Comparison of ENCODE assay signal across 8 cellular contexts in the genomic region with DNA sequence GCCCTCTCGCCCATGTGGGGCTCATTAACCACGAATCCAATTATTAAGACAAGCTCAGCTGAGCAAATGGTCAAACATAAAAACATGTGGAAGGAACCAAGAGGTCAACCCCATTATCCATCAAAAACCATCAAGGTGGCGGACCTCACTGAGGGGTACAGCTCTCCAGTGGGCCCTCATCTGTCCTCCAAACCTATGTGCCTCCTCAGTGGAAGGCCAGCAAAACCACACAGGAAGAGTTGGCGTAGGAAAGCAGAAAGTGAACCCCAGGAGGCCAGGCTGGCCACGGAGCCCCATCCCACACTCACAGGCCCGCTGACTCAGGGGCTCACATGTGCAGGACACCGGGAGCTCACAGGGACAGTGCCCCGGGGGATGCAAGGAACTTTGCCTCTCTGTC.
DNase-seq lines count a peak whose midpoint lies in the region; ATAC-seq and TF ChIP-seq lines count a peak whose summit lies in the region.
"Not testable (repeated sequence)": the region's sequence is repeated elsewhere in the genome, so short reads cannot be mapped to it uniquely, and the experiment has no call there.

No MANE protein-coding gene starts in this region.

- not testable (repeated sequence) for H3K36me3 ChIP-seq in CD4-positive, alpha-beta memory T cell (ENCODE audit: insufficient read depth, low read length)

- H3K27me3 Mint-ChIP-seq in CD4-positive, alpha-beta memory T cell: peaks cover 6 to 13% of the 10 kb centered on the region in 2 donors
- H3K27me3 Mint-ChIP-seq in HFFc6 (ENCODE audit: insufficient read depth): peaks cover 27% of the 10 kb centered on the region
- H3K27me3 Mint-ChIP-seq in activated CD4-positive, alpha-beta T cell treated with anti-CD3 and anti-CD28 coated beads for 36 hours: peaks cover 16% of the 10 kb centered on the region
- peaks cover 21% of the 10 kb centered on the region for H3K27me3 Mint-ChIP-seq in activated naive CD4-positive, alpha-beta T cell treated with anti-CD3 and anti-CD28 coated beads for 36 hours (ENCODE audit: low read depth)
- peaks cover 17 to 41% of the 10 kb centered on the region in 2 donors for H3K27me3 Mint-ChIP-seq in effector memory CD8-positive, alpha-beta T cell
- peaks cover 15 to 16% of the 10 kb centered on the region in 2 donors for H3K27me3 Mint-ChIP-seq in natural killer cell treated with Interleukin-12 subunit alpha and Interleukin-12 subunit beta and Interleukin-15 and Interleukin-18, amount 100 ng/mL, for 72 hours
- H3K27me3 Mint-ChIP-seq in stimulated activated naive B cell treated with anti-CD40 and anti-IgM and Interleukin-4, amounts not matched to agents 10 μg/mL and 1 μg/mL and 100 μg/mL, for 72 hours: peaks cover 13 to 29% of the 10 kb centered on the region in 2 donors

- not testable (repeated sequence) for H3K36me3 Mint-ChIP-seq in CD4-positive, alpha-beta memory T cell; HFFc6 (ENCODE audit: low read depth); activated CD4-positive, alpha-beta T cell treated with anti-CD3 and anti-CD28 coated beads for 36 hours (ENCODE audit: low read depth); activated naive CD4-positive, alpha-beta T cell treated with anti-CD3 and anti-CD28 coated beads for 36 hours (ENCODE audit: low read depth); effector memory CD8-positive, alpha-beta T cell (ENCODE audit: insufficient read depth); natural killer cell treated with Interleukin-12 subunit alpha and Interleukin-12 subunit beta and Interleukin-15 and Interleukin-18, amount 100 ng/mL, for 72 hours; stimulated activated naive B cell treated with anti-CD40 and anti-IgM and Interleukin-4, amounts not matched to agents 10 μg/mL and 1 μg/mL and 100 μg/mL, for 72 hours

- not testable (repeated sequence) for H3K4me1 Mint-ChIP-seq in CD4-positive, alpha-beta memory T cell; HFFc6 (ENCODE audit: low read depth); activated CD4-positive, alpha-beta T cell treated with anti-CD3 and anti-CD28 coated beads for 36 hours; activated naive CD4-positive, alpha-beta T cell treated with anti-CD3 and anti-CD28 coated beads for 36 hours (ENCODE audit: low read depth); effector memory CD8-positive, alpha-beta T cell (ENCODE audit: low read depth in 2 of 2); natural killer cell treated with Interleukin-12 subunit alpha and Interleukin-12 subunit beta and Interleukin-15 and Interleukin-18, amount 100 ng/mL, for 72 hours (ENCODE audit: low read depth in 2 of 2); stimulated activated naive B cell treated with anti-CD40 and anti-IgM and Interleukin-4, amounts not matched to agents 10 μg/mL and 1 μg/mL and 100 μg/mL, for 72 hours

- not testable (repeated sequence) for TF ChIP-seq CTCF in HFFc6 (IDR thresholded peaks at IDR 0.05)

- not testable (repeated sequence) for H3K4me1 ChIP-seq in CD4-positive, alpha-beta memory T cell (ENCODE audit: insufficient read depth, low read length)

- CTCF ChIA-PET in CD4-positive, alpha-beta memory T cell (lab: Charles Lee; ENCODE audit: partially characterized antibody): interaction anchor here (1.1 kb wide), 1 partner anchor 91 kb away, joined by 4 read pairs; no protein-coding TSS in a partner anchor
- CTCF ChIA-PET in activated CD4-positive, alpha-beta T cell treated with anti-CD3 and anti-CD28 coated beads for 36 hours (lab: Charles Lee): interaction anchor here (1.1 kb wide), 1 partner anchor 280 kb away, joined by 3 read pairs; no protein-coding TSS in a partner anchor
- CTCF ChIA-PET in activated naive CD4-positive, alpha-beta T cell treated with anti-CD3 and anti-CD28 coated beads for 36 hours (lab: Charles Lee): not testable (repeated sequence)

- H3K4me3 ChIP-seq in CD4-positive, alpha-beta memory T cell (ENCODE audit: low read length in 2 of 2): not testable (repeated sequence)

- H3K27me3 ChIP-seq in CD4-positive, alpha-beta memory T cell (ENCODE audit: insufficient read depth, low read length): not testable (repeated sequence)

- not testable (repeated sequence) for ATAC-seq in activated CD4-positive, alpha-beta T cell treated with anti-CD3 and anti-CD28 coated beads for 36 hours; effector memory CD8-positive, alpha-beta T cell (replicated peaks); natural killer cell treated with Interleukin-12 subunit alpha and Interleukin-12 subunit beta and Interleukin-15 and Interleukin-18, amount 100 ng/mL, for 72 hours; stimulated activated naive B cell treated with anti-CD40 and anti-IgM and Interleukin-4, amounts not matched to agents 10 μg/mL and 1 μg/mL and 100 μg/mL, for 72 hours (replicated peaks)

- H3K9me3 Mint-ChIP-seq in CD4-positive, alpha-beta memory T cell; HFFc6; activated CD4-positive, alpha-beta T cell treated with anti-CD3 and anti-CD28 coated beads for 36 hours (ENCODE audit: low read depth); activated naive CD4-positive, alpha-beta T cell treated with anti-CD3 and anti-CD28 coated beads for 36 hours; effector memory CD8-positive, alpha-beta T cell; natural killer cell treated with Interleukin-12 subunit alpha and Interleukin-12 subunit beta and Interleukin-15 and Interleukin-18, amount 100 ng/mL, for 72 hours; stimulated activated naive B cell treated with anti-CD40 and anti-IgM and Interleukin-4, amounts not matched to agents 10 μg/mL and 1 μg/mL and 100 μg/mL, for 72 hours: not testable (repeated sequence)

- H3K9me3 ChIP-seq in CD4-positive, alpha-beta memory T cell (ENCODE audit: control insufficient read depth in 1 of 2, low read length in 2 of 2): not testable (repeated sequence)

- not testable (repeated sequence) for H3K27ac ChIP-seq in CD4-positive, alpha-beta memory T cell (ENCODE audit: low read depth, low read length)

- not testable (repeated sequence) for DNase-seq in CD4-positive, alpha-beta memory T cell; HFFc6; activated CD4-positive, alpha-beta T cell treated with anti-CD3 and anti-CD28 coated beads for 36 hours; activated naive CD4-positive, alpha-beta T cell treated with anti-CD3 and anti-CD28 coated beads for 36 hours; effector memory CD8-positive, alpha-beta T cell; natural killer cell treated with Interleukin-12 subunit alpha and Interleukin-12 subunit beta and Interleukin-15 and Interleukin-18, amount 100 ng/mL, for 72 hours (ENCODE audit: low spot score); stimulated activated naive B cell treated with anti-CD40 and anti-IgM and Interleukin-4, amounts not matched to agents 10 μg/mL and 1 μg/mL and 100 μg/mL, for 72 hours
- DNase-seq in kidney tubule cell (ENCODE audit: low spot score): peak; percentile 1

- intact Hi-C loops in CD4-positive, alpha-beta memory T cell (cut with micrococcal nuclease); activated CD4-positive, alpha-beta T cell treated with anti-CD3 and anti-CD28 coated beads for 36 hours (cut with DNase I, micrococcal nuclease); activated naive CD4-positive, alpha-beta T cell treated with anti-CD3 and anti-CD28 coated beads for 36 hours (cut with micrococcal nuclease): not testable (repeated sequence)

- peak overlapping the region in 2 of 7 donors; percentile 9 to 70 for H3K27ac Mint-ChIP-seq in CD4-positive, alpha-beta memory T cell
- not testable (repeated sequence) for H3K27ac Mint-ChIP-seq in HFFc6; activated CD4-positive, alpha-beta T cell treated with anti-CD3 and anti-CD28 coated beads for 36 hours; activated naive CD4-positive, alpha-beta T cell treated with anti-CD3 and anti-CD28 coated beads for 36 hours; effector memory CD8-positive, alpha-beta T cell; natural killer cell treated with Interleukin-12 subunit alpha and Interleukin-12 subunit beta and Interleukin-15 and Interleukin-18, amount 100 ng/mL, for 72 hours; stimulated activated naive B cell treated with anti-CD40 and anti-IgM and Interleukin-4, amounts not matched to agents 10 μg/mL and 1 μg/mL and 100 μg/mL, for 72 hours

- POLR2A ChIA-PET in CD4-positive, alpha-beta memory T cell (lab: Charles Lee; ENCODE audit: partially characterized antibody); activated CD4-positive, alpha-beta T cell treated with anti-CD3 and anti-CD28 coated beads for 36 hours (lab: Charles Lee): not testable (repeated sequence)

- H3K4me3 Mint-ChIP-seq in CD4-positive, alpha-beta memory T cell: peak overlapping the region in 7 of 8 donors; percentile 8 to 76 (median 58)
- H3K4me3 Mint-ChIP-seq in HFFc6: peak overlapping the region; percentile 9; the same call in 1 of the 2 replicates
- peak overlapping the region; percentile 21 for H3K4me3 Mint-ChIP-seq in activated CD4-positive, alpha-beta T cell treated with anti-CD3 and anti-CD28 coated beads for 36 hours
- H3K4me3 Mint-ChIP-seq in activated naive CD4-positive, alpha-beta T cell treated with anti-CD3 and anti-CD28 coated beads for 36 hours: peak overlapping the region; percentile 39
- H3K4me3 Mint-ChIP-seq in effector memory CD8-positive, alpha-beta T cell: peak overlapping the region; percentile 69 to 71
- H3K4me3 Mint-ChIP-seq in natural killer cell treated with Interleukin-12 subunit alpha and Interleukin-12 subunit beta and Interleukin-15 and Interleukin-18, amount 100 ng/mL, for 72 hours: peak overlapping the region; percentile 53
- H3K4me3 Mint-ChIP-seq in stimulated activated naive B cell treated with anti-CD40 and anti-IgM and Interleukin-4, amounts not matched to agents 10 μg/mL and 1 μg/mL and 100 μg/mL, for 72 hours: peak overlapping the region; percentile 44 to 78

Comparison
In these comparisons a context has a peak if more than half of its experiments do, and no peak if none do; other contexts are left out.
1. H3K4me3 Mint-ChIP-seq: peak in every context shown above with its lines; median percentile 70 in effector memory CD8-positive, alpha-beta T cell; 61 in stimulated activated naive B cell treated with anti-CD40 and anti-IgM and Interleukin-4, amounts not matched to agents 10 μg/mL and 1 μg/mL and 100 μg/mL, for 72 hours; 58 in CD4-positive, alpha-beta memory T cell; 53 in natural killer cell treated with Interleukin-12 subunit alpha and Interleukin-12 subunit beta and Interleukin-15 and Interleukin-18, amount 100 ng/mL, for 72 hours; 39 in activated naive CD4-positive, alpha-beta T cell treated with anti-CD3 and anti-CD28 coated beads for 36 hours; 21 in activated CD4-positive, alpha-beta T cell treated with anti-CD3 and anti-CD28 coated beads for 36 hours; 9 in HFFc6.